In genomic region chr10:121927841-121928527, GRCh38 we compare ENCODE assay signal across 8 cellular contexts. TPM values are rescaled to one million over a fixed set of nuclear protein-coding genes. Genes with fewer than 3 reads are reported as not detected.
DNase-seq lines count a peak whose midpoint lies in the region; ATAC-seq and TF ChIP-seq lines count a peak whose summit lies in the region.

ATE1 (minus strand) TSS chr10:121928031; CDS start chr10:121927949, 82 bp downstream.

- H3K4me3 ChIP-seq in LNCaP clone FGC (ENCODE audit: low read depth, low read length), result peak within 1 kb of the TSS; percentile 95
- H3K4me3 ChIP-seq in fibroblast of the aortic adventitia (ENCODE audit: low read depth, low read length), result peak within 1 kb of the TSS; percentile 88

- H3K27me3 Mint-ChIP-seq in nephron (ENCODE audit: low read depth), result no peaks in the 10 kb centered on the region

- peak; percentile 96 for ATAC-seq in stimulated activated naive CD8-positive, alpha-beta T cell treated with anti-CD3 and anti-CD28 coated beads, Interleukin-15, Interleukin-2, amounts not matched to agents 100 U/mL and 50 U/mL, for 24 hours

- DNase-seq in EL (peak; percentile 93), GOT3 (lab: John Stamatoyannopoulos, UW) (peak; percentile 66), LNCaP clone FGC (ENCODE audit: low read depth) (peak; percentile 67), SHP77 treated with DMSO at 0.1 percent for 48 hours (lab: John Stamatoyannopoulos, UW) (peak; percentile 71), fibroblast of the aortic adventitia (ENCODE audit: low read depth) (peak; percentile 89)
- peak; percentile 94 for DNase-seq in activated effector memory CD4-positive, alpha-beta T cell treated with anti-CD3 and anti-CD28 coated beads, Interleukin-2, amount 50 U/mL, for 16 hours
- peak; percentile 85 for DNase-seq in stimulated activated naive CD8-positive, alpha-beta T cell treated with anti-CD3 and anti-CD28 coated beads, Interleukin-15, Interleukin-2, amounts not matched to agents 100 U/mL and 50 U/mL, for 24 hours

- no peaks in the 10 kb centered on the region for H3K9me3 Mint-ChIP-seq in nephron

- peaks cover 11% of the 10 kb centered on the region for H3K36me3 Mint-ChIP-seq in nephron (ENCODE audit: low read depth)

- H3K27ac Mint-ChIP-seq in nephron, result peak within 1 kb of the TSS; percentile 81 to 100 (median 99)

- TF ChIP-seq CTCF in LNCaP clone FGC (IDR thresholded peaks at IDR 0.05; ENCODE audit: control insufficient read depth, extremely low read depth, insufficient read depth) (0 out of 2 replicates have a peak, but pooled peaks have one; percentile 16), fibroblast of the aortic adventitia (IDR thresholded peaks at IDR 0.05; ENCODE audit: insufficient read depth, low read length) (peak; percentile 22), nephron (IDR thresholded peaks at IDR 0.05; ENCODE audit: unreplicated experiment in 3 of 3) (no peak)

- H3K4me3 Mint-ChIP-seq in nephron, result peak within 1 kb of the TSS; percentile 93 to 95 (median 94)

- H3K4me1 Mint-ChIP-seq in nephron, result peaks cover 36% of the 10 kb centered on the region

RNA-seq across cellular contexts. Expression of gene ATE1, which starts in this region (rescaled TPM):
- total RNA-seq in fibroblast of the aortic adventitia (ENCODE audit: low replicate concordance), result 39.9 and 53.2 TPM in 2 replicates

Comparison
In these comparisons a context has a peak if more than half of its experiments do, and no peak if none do; other contexts are left out.
1. Peak in every context shown above with its lines: DNase-seq, ATAC-seq and H3K4me3 ChIP-seq.
2. CTCF ChIP-seq: peak in LNCaP clone FGC (single experiment) and fibroblast of the aortic adventitia (single experiment); none in nephron (0 of 3).